Comparison of ENCODE assay signal across 8 cellular contexts in the genomic region with DNA sequence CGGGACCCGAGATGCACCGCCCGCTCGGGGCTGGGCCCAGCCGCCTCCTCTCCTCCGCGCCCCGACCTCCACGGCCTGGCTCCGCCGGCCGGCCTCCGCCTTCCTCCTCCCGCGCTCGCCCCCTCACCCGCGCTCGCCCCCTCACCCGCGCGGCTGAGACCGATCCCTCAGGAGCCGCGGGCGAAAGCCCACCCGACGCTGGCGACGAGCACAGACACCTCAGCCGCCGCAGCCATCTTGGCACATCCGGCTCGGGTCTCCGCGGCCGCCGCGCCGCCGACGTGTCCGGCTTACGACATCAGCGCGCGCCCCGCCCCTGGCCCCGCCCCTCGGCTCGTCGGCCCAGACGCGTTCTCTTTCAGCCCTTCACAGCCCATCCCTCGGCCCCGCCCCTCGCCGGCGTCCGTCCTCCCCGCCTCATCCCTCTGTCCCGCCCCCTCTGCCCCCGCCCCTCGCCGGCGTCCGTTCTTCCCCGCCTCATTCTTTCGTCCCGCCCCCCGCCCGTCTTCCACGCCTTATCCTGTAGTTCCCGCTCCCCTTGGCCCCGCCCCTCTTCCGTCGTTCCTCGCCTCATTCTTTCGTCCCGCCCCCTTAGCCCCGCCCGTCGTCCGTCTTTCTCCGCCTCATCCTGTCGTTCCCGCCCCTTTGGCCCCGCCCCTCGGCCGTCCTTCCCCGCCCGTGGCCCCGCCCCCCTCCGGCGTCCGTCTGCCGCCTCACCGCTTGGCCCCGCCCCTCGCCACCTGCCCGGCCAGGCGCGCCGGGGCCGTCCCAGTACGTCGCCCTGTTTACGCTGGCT.
DNase-seq lines count a peak whose midpoint lies in the region; TF ChIP-seq lines count a peak whose summit lies in the region.

Gene SEC16A (minus strand): TSS at position 248 of the 796 bp plus-strand sequence. CDS start 5,425 bp downstream, outside the sequence.

- H3K4me1 Mint-ChIP-seq in nephron progenitor cell: peaks cover 46% of the 10 kb centered on the region
- peaks cover 41% of the 10 kb centered on the region for H3K4me1 Mint-ChIP-seq in stimulated activated naive CD8-positive, alpha-beta T cell treated with anti-CD3 and anti-CD28 coated beads, Interleukin-15, Interleukin-2, amounts not matched to agents 100 ng/mL and 50 ng/mL, for 24 hours (ENCODE audit: low read depth)

- peaks cover 3% of the 10 kb centered on the region for H3K27me3 Mint-ChIP-seq in nephron progenitor cell (ENCODE audit: low read depth, poor library complexity)
- no peaks in the 10 kb centered on the region for H3K27me3 Mint-ChIP-seq in stimulated activated naive CD8-positive, alpha-beta T cell treated with anti-CD3 and anti-CD28 coated beads, Interleukin-15, Interleukin-2, amounts not matched to agents 100 ng/mL and 50 ng/mL, for 24 hours

- H3K27ac ChIP-seq in MM.1S (ENCODE audit: low read length): peak within 1 kb of the TSS; percentile 100

- H3K36me3 ChIP-seq in ES-I3 (ENCODE audit: insufficient read depth, low read length) (no peaks in the 10 kb centered on the region), MM.1S (replicated peaks; ENCODE audit: insufficient read depth, low read length) (no peaks in the 10 kb centered on the region)

- peaks cover 20% of the 10 kb centered on the region for H4K20me1 ChIP-seq in MM.1S (ENCODE audit: insufficient read depth, low read length)

- H3K36me3 Mint-ChIP-seq in nephron progenitor cell (ENCODE audit: low read depth): peaks cover 5% of the 10 kb centered on the region
- peaks cover 24% of the 10 kb centered on the region for H3K36me3 Mint-ChIP-seq in stimulated activated naive CD8-positive, alpha-beta T cell treated with anti-CD3 and anti-CD28 coated beads, Interleukin-15, Interleukin-2, amounts not matched to agents 100 ng/mL and 50 ng/mL, for 24 hours (ENCODE audit: low read depth)

- H3K4me1 ChIP-seq in ES-I3 (ENCODE audit: insufficient read depth, low read length) (peaks cover 8% of the 10 kb centered on the region), MM.1S (ENCODE audit: low read length) (peaks cover 17% of the 10 kb centered on the region)

- H3F3A ChIP-seq in MM.1S (ENCODE audit: insufficient read depth, low read length): peaks cover 12% of the 10 kb centered on the region; the same call in 1 of the 2 replicates

- H3K4me3 ChIP-seq in MM.1S (ENCODE audit: low read length): peak within 1 kb of the TSS; percentile 96

- TF ChIP-seq CTCF in MM.1S (IDR thresholded peaks at IDR 0.05; ENCODE audit: low read length) (no peak), nephron progenitor cell (IDR thresholded peaks at IDR 0.05) (no peak)

- H3K9me3 ChIP-seq in ES-I3 (ENCODE audit: control insufficient read depth, insufficient read depth, low read length): no peaks in the 10 kb centered on the region
- no peaks in the 10 kb centered on the region for H3K9me3 ChIP-seq in MM.1S (replicated peaks; ENCODE audit: insufficient read depth, low read length)

- H3K9me2 ChIP-seq in MM.1S (replicated peaks; ENCODE audit: insufficient read depth, low read length): no peaks in the 10 kb centered on the region

- peak within 1 kb of the TSS; percentile 93 for H2AFZ ChIP-seq in MM.1S (ENCODE audit: low read length)

- H3K9ac ChIP-seq in ES-I3 (ENCODE audit: low read depth, low read length) (peak within 1 kb of the TSS; percentile 100), MM.1S (ENCODE audit: low read length) (peak within 1 kb of the TSS; percentile 99)

- H3K27ac Mint-ChIP-seq in nephron progenitor cell: peak within 1 kb of the TSS; percentile 100
- H3K27ac Mint-ChIP-seq in stimulated activated naive CD8-positive, alpha-beta T cell treated with anti-CD3 and anti-CD28 coated beads, Interleukin-15, Interleukin-2, amounts not matched to agents 100 ng/mL and 50 ng/mL, for 24 hours: peak within 1 kb of the TSS; percentile 96

- H3K4me2 ChIP-seq in MM.1S (ENCODE audit: low read depth, low read length): peak within 1 kb of the TSS; percentile 93

- H3K9me3 Mint-ChIP-seq in nephron progenitor cell: no peaks in the 10 kb centered on the region
- no peaks in the 10 kb centered on the region for H3K9me3 Mint-ChIP-seq in stimulated activated naive CD8-positive, alpha-beta T cell treated with anti-CD3 and anti-CD28 coated beads, Interleukin-15, Interleukin-2, amounts not matched to agents 100 ng/mL and 50 ng/mL, for 24 hours

- peaks cover 20% of the 10 kb centered on the region for H3K27me3 ChIP-seq in MM.1S (replicated peaks; ENCODE audit: insufficient read depth, low read length)

- peaks cover 49% of the 10 kb centered on the region for H3K79me2 ChIP-seq in MM.1S (ENCODE audit: low read length)

- DNase-seq in HCEC 1CT: peak; percentile 92
- DNase-seq in MM.1S: peak; percentile 97
- DNase-seq in SHP77 treated with DMSO at 0.1 percent for 48 hours (lab: John Stamatoyannopoulos, UW): peak; percentile 71
- peak; percentile 100 for DNase-seq in activated effector memory CD4-positive, alpha-beta T cell treated with anti-CD3 and anti-CD28 coated beads, Interleukin-2, amount 50 U/mL, for 16 hours
- DNase-seq in fibroblast of the conjunctiva (ENCODE audit: low read depth): peak; percentile 99
- peak; percentile 100 for DNase-seq in nephron progenitor cell

- peak within 1 kb of the TSS; percentile 94 for H3K4me3 Mint-ChIP-seq in nephron progenitor cell
- peak within 1 kb of the TSS; percentile 94 for H3K4me3 Mint-ChIP-seq in stimulated activated naive CD8-positive, alpha-beta T cell treated with anti-CD3 and anti-CD28 coated beads, Interleukin-15, Interleukin-2, amounts not matched to agents 100 ng/mL and 50 ng/mL, for 24 hours

Comparison
In these comparisons a context has a peak if more than half of its experiments do, and no peak if none do; other contexts are left out.
1. Peak in every context shown above with its lines: DNase-seq, H3K4me3 ChIP-seq and H3K27ac ChIP-seq.